Comparison of ENCODE assay signal across 1 cellular context in genomic region chr20:41309817-41310216, GRCh38.
TF ChIP-seq lines count a peak whose summit lies in the region.

No MANE protein-coding gene starts in this region.

TF ChIP-seq in IMR-90, 13 proteins besides CTCF, POLR2A, EP300 and RAD21:
- TF ChIP-seq SMC3 (IDR thresholded peaks at IDR 0.05; ENCODE audit: low read depth, low read length): no peak
- no peak for TF ChIP-seq ELK1 (IDR thresholded peaks at IDR 0.05; ENCODE audit: borderline replicate concordance, low read depth, low read length)
- TF ChIP-seq RCOR1 (IDR thresholded peaks at IDR 0.05; ENCODE audit: insufficient replicate concordance, low read length): peak; percentile 42
- no peak for TF ChIP-seq FOS (IDR thresholded peaks at IDR 0.05; ENCODE audit: low read depth, low read length)
- TF ChIP-seq CEBPB (IDR thresholded peaks at IDR 0.05; ENCODE audit: low read depth, low read length): peak; percentile 47
